In genomic region chr10:37236093-37236492, GRCh38 we compare ENCODE assay signal across 1 cellular context.
TF ChIP-seq lines count a peak whose summit lies in the region.

No MANE protein-coding gene starts in this region.

TF ChIP-seq in HepG2, 621 proteins besides CTCF, POLR2A, EP300 and RAD21:
- TF ChIP-seq NFAT5 (CRISPR knock-in tag; IDR thresholded peaks at IDR 0.05) (no peak), ZNF333 (CRISPR knock-in tag; IDR thresholded peaks at IDR 0.05; ENCODE audit: borderline replicate concordance) (no peak), ZNF496 (CRISPR knock-in tag; IDR thresholded peaks at IDR 0.05; ENCODE audit: insufficient replicate concordance) (no peak), MAFK (conservative IDR thresholded peaks at IDR 0.05 in 1 of 2, IDR thresholded peaks at IDR 0.05 in 1 of 2; ENCODE audit: low read length in 2 of 2) (peak; percentile 89 to 94), NFE2L2 (IDR thresholded peaks at IDR 0.05; ENCODE audit: low read length) (0 out of 2 replicates have a peak, but pooled peaks have one; percentile 30), FOXM1 (CRISPR knock-in tag; IDR thresholded peaks at IDR 0.05) (no peak), MAFF (IDR thresholded peaks at IDR 0.05; ENCODE audit: low read depth, low read length) (peak; percentile 92)
- TF ChIP-seq, protein P1, sequence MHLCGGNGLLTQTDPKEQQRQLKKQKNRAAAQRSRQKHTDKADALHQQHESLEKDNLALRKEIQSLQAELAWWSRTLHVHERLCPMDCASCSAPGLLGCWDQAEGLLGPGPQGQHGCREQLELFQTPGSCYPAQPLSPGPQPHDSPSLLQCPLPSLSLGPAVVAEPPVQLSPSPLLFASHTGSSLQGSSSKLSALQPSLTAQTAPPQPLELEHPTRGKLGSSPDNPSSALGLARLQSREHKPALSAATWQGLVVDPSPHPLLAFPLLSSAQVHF (CRISPR knock-in tag; IDR thresholded peaks at IDR 0.05), result no peak
- TF ChIP-seq, protein P2, sequence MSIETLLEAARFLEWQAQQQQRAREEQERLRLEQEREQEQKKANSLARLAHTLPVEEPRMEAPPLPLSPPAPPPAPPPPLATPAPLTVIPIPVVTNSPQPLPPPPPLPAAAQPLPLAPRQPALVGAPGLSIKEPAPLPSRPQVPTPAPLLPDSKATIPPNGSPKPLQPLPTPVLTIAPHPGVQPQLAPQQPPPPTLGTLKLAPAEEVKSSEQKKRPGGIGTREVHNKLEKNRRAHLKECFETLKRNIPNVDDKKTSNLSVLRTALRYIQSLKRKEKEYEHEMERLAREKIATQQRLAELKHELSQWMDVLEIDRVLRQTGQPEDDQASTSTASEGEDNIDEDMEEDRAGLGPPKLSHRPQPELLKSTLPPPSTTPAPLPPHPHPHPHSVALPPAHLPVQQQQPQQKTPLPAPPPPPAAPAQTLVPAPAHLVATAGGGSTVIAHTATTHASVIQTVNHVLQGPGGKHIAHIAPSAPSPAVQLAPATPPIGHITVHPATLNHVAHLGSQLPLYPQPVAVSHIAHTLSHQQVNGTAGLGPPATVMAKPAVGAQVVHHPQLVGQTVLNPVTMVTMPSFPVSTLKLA (IDR thresholded peaks at IDR 0.05), result peak; percentile 23; the same call in 1 of the 2 replicates
- TF ChIP-seq, protein P3, sequence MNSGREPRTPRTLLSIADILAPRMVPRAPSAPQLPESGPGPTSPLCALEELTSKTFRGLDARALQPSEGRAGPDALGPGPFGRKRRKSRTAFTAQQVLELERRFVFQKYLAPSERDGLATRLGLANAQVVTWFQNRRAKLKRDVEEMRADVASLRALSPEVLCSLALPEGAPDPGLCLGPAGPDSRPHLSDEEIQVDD (CRISPR knock-in tag; IDR thresholded peaks at IDR 0.05; ENCODE audit: borderline replicate concordance), result no peak
